In genomic region chr17:48544356-48545021, GRCh38 we compare ENCODE assay signal across 1 cellular context.
TF ChIP-seq lines count a peak whose summit lies in the region.

No MANE protein-coding gene starts in this region.

TF ChIP-seq in K562, 482 proteins besides CTCF, POLR2A, EP300 and RAD21 (continues in another document):
- no peak for TF ChIP-seq ZBED1 (IDR thresholded peaks at IDR 0.05)
- peak in 1 of 2 experiments; percentile 31; a peak in 1 of 4 replicates for TF ChIP-seq SIN3A (IDR thresholded peaks at IDR 0.05; ENCODE audit: borderline replicate concordance in 2 of 2, control insufficient read depth in 1 of 2, low read depth in 2 of 2, low read length in 2 of 2)
- TF ChIP-seq ZNF785 (CRISPR knock-in tag; IDR thresholded peaks at IDR 0.05) = no peak
- TF ChIP-seq NFRKB (IDR thresholded peaks at IDR 0.05; ENCODE audit: low read depth) = peak; percentile 90; the same call in 1 of the 2 replicates
- no peak for TF ChIP-seq HCFC1 (IDR thresholded peaks at IDR 0.05; ENCODE audit: low read depth, low read length)
- peak in 1 of 2 experiments; percentile 80; a peak in 3 of 4 replicates for TF ChIP-seq UBTF (IDR thresholded peaks at IDR 0.05; ENCODE audit: borderline replicate concordance in 1 of 2, low read depth in 2 of 2, low read length in 2 of 2)
- no peak for TF ChIP-seq ZNF512 (tag; IDR thresholded peaks at IDR 0.05)
- TF ChIP-seq GTF2B (IDR thresholded peaks at IDR 0.05; ENCODE audit: extremely low read depth, insufficient read length) = peak; percentile 6
- peak; percentile 74 for TF ChIP-seq RBFOX2 (IDR thresholded peaks at IDR 0.05; ENCODE audit: low read depth, low read length)
- TF ChIP-seq CBX1 (IDR thresholded peaks at IDR 0.05; ENCODE audit: low read depth) = peak; percentile 23; the same call in 1 of the 2 replicates
- peak; percentile 46; the same call in 1 of the 2 replicates for TF ChIP-seq TFAP4 (CRISPR knock-in tag; IDR thresholded peaks at IDR 0.05; ENCODE audit: borderline replicate concordance)
- TF ChIP-seq EGR1 (conservative IDR thresholded peaks at IDR 0.05) = peak; percentile 22; the same call in 1 of the 2 replicates
- TF ChIP-seq FOXM1 (IDR thresholded peaks at IDR 0.05; ENCODE audit: low read depth) = 0 out of 2 replicates have a peak, but pooled peaks have one; percentile 45
- TF ChIP-seq FOXM1 (CRISPR knock-in tag; IDR thresholded peaks at IDR 0.05; ENCODE audit: low read depth) = no peak
- no peak for TF ChIP-seq ATF1 (CRISPR knock-in tag; IDR thresholded peaks at IDR 0.05)
- no peak for TF ChIP-seq ATF1 (tag; IDR thresholded peaks at IDR 0.05)
- TF ChIP-seq TBP (optimal IDR thresholded peaks at IDR 0.05; ENCODE audit: low read depth, low read length) = peak; percentile 76
- peak; percentile 65 for TF ChIP-seq SUPT5H (IDR thresholded peaks at IDR 0.05)
- peak; percentile 74 for TF ChIP-seq POLR2G (IDR thresholded peaks at IDR 0.05; ENCODE audit: low read depth, low read length)
- no peak for TF ChIP-seq BCL6 (CRISPR knock-in tag; IDR thresholded peaks at IDR 0.05)
- TF ChIP-seq SPI1 (IDR thresholded peaks at IDR 0.05; ENCODE audit: borderline replicate concordance, low read depth, low read length) = peak; percentile 65; the same call in 1 of the 2 replicates
- peak; percentile 20 for TF ChIP-seq CCNT2 (IDR thresholded peaks at IDR 0.05; ENCODE audit: borderline replicate concordance, extremely low read depth, insufficient read length, low read depth, low read length)
- TF ChIP-seq NCOR1 (IDR thresholded peaks at IDR 0.05) = peak; percentile 22; the same call in 1 of the 2 replicates
- TF ChIP-seq ZFP36 (IDR thresholded peaks at IDR 0.05; ENCODE audit: low read depth, low read length, partially characterized antibody) = peak; percentile 84
- TF ChIP-seq ARID2 (IDR thresholded peaks at IDR 0.05) = no peak
- TF ChIP-seq TEAD4 (IDR thresholded peaks at IDR 0.05; ENCODE audit: low read length) = peak; percentile 8; the same call in 1 of the 2 replicates
- TF ChIP-seq TEAD4 (CRISPR knock-in tag; IDR thresholded peaks at IDR 0.05; ENCODE audit: borderline replicate concordance) = no peak
- 0 out of 2 replicates have a peak, but pooled peaks have one; percentile 4 for TF ChIP-seq SMAD4 (CRISPR knock-in tag; conservative IDR thresholded peaks at IDR 0.05)
- TF ChIP-seq HINFP (tag; conservative IDR thresholded peaks at IDR 0.05; ENCODE audit: low read depth) = no peak
- TF ChIP-seq ELK1 (CRISPR knock-in tag; IDR thresholded peaks at IDR 0.05) = no peak
- 0 out of 2 replicates have a peak, but pooled peaks have one; percentile 8 for TF ChIP-seq PHF8 (IDR thresholded peaks at IDR 0.05; ENCODE audit: borderline replicate concordance, low read length)
- TF ChIP-seq NFIC (IDR thresholded peaks at IDR 0.05) = peak; percentile 49
- no peak for TF ChIP-seq MEF2A (IDR thresholded peaks at IDR 0.05; ENCODE audit: control insufficient read depth, low read depth, low read length)
- peak; percentile 71; the same call in 1 of the 2 replicates for TF ChIP-seq PKNOX1 (IDR thresholded peaks at IDR 0.05)
- TF ChIP-seq PBX2 (CRISPR knock-in tag; IDR thresholded peaks at IDR 0.05; ENCODE audit: low read depth) = no peak
- peak; percentile 89 for TF ChIP-seq PBX2 (tag; conservative IDR thresholded peaks at IDR 0.05; ENCODE audit: low read depth)
- peak in 1 of 3 experiments; percentile 52 for TF ChIP-seq YY1 (IDR thresholded peaks at IDR 0.05; ENCODE audit: borderline replicate concordance in 1 of 3, control insufficient read depth in 1 of 3, extremely low read depth in 1 of 3, insufficient read depth in 3 of 3, insufficient read length in 1 of 3, insufficient replicate concordance in 2 of 3, low read depth in 1 of 3, low read length in 2 of 3)
- peak; percentile 88 for TF ChIP-seq AFF4 (CRISPR knock-in tag; IDR thresholded peaks at IDR 0.05)
- peak; percentile 70 for TF ChIP-seq CHD1 (IDR thresholded peaks at IDR 0.05; ENCODE audit: low read length)
- TF ChIP-seq MLLT1 (IDR thresholded peaks at IDR 0.05) = peak; percentile 14 to 44; a peak in 1 of 4 replicates
- TF ChIP-seq NFXL1 (CRISPR knock-in tag; IDR thresholded peaks at IDR 0.05) = no peak
- peak; percentile 38 for TF ChIP-seq POLR2B (IDR thresholded peaks at IDR 0.05; ENCODE audit: low read depth, partially characterized antibody)
- no peak for TF ChIP-seq ZNF146 (CRISPR knock-in tag; IDR thresholded peaks at IDR 0.05; ENCODE audit: unreplicated experiment)
- 0 out of 2 replicates have a peak, but pooled peaks have one; percentile 6 for TF ChIP-seq MTA3 (IDR thresholded peaks at IDR 0.05; ENCODE audit: borderline replicate concordance)
- peak in 1 of 2 experiments; percentile 5; a peak in 1 of 4 replicates for TF ChIP-seq KDM1A (IDR thresholded peaks at IDR 0.05)
- TF ChIP-seq GABPB1 (CRISPR knock-in tag; IDR thresholded peaks at IDR 0.05) = 0 out of 2 replicates have a peak, but pooled peaks have one; percentile 12
